23 cellular contexts compared by ENCODE assay signal in the genomic region with DNA sequence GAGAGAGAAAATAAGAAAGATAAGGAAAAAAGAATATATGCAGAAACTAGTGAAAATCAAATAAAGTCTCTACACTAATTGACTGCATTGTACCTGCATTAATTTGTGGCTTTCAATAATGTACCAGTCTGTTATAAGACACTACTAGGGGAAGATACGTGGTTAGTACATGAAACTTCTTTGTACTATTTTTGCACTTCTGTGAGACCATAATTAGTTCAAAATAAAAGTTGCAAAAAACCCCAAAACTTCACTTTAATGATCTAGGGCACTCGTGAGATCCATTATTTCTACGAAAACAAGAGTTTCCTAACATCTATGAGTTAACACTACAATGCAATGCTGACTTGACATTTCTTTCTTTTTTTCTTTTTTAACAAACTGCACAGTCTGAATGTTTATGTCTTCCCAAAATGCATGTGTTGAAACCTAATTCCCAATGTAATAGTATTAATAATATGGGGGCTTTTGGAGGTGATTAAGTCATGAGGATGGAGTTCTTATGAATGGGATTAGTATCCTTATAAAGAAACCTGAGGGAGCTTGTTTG.
A peak's percentile ranks its signal among the peaks of the same experiment; 100 is the strongest.
DNase-seq lines count a peak whose midpoint lies in the region; ATAC-seq, FAIRE-seq and TF ChIP-seq lines count a peak whose summit lies in the region.
"Had no signal": no experiment of that assay in that cellular context is flagged by ENCODE, and none has a peak within 500 bp of the region (broad histone marks: within the 10 kb centered on the region; RNA-seq: fewer than 3 reads in every experiment).

No MANE protein-coding gene starts in this region.

- TF ChIP-seq RAD21 in A549 (conservative IDR thresholded peaks at IDR 0.05 in 1 of 2, IDR thresholded peaks at IDR 0.05 in 1 of 2) (no peak), GM12878 (IDR thresholded peaks at IDR 0.05; ENCODE audit: insufficient read depth, low read depth, low read length) (no peak)

- TF ChIP-seq EP300 in A549 (IDR thresholded peaks at IDR 0.05) (no peak), GM12878 (IDR thresholded peaks at IDR 0.05; ENCODE audit: borderline replicate concordance in 1 of 2, control insufficient read depth in 1 of 2, low read depth in 2 of 2, low read length in 2 of 2) (peak in 1 of 2 experiments; percentile 66; a peak in 2 of 4 replicates)

- H3K9ac ChIP-seq in KMS-11, result no peak overlapping the region
- no peak overlapping the region for H3K9ac ChIP-seq in GM12878 (ENCODE audit: control insufficient read depth, insufficient read depth, low read length)
- H3K9ac ChIP-seq: BLaER1, GM23248 had no signal

- no peak overlapping the region for H3K27ac Mint-ChIP-seq in naive thymus-derived CD4-positive, alpha-beta T cell
- H3K27ac Mint-ChIP-seq in naive thymus-derived CD8-positive, alpha-beta T cell, result no peak overlapping the region
- H3K27ac Mint-ChIP-seq: B cell; CD4-positive, CD25-positive, alpha-beta regulatory T cell; CD8-positive, alpha-beta T cell; H9 had no signal

- no peaks in the 10 kb centered on the region for H3K4me1 Mint-ChIP-seq in naive thymus-derived CD4-positive, alpha-beta T cell
- H3K4me1 Mint-ChIP-seq in naive thymus-derived CD8-positive, alpha-beta T cell, result no peaks in the 10 kb centered on the region
- H3K4me1 Mint-ChIP-seq: B cell; CD4-positive, CD25-positive, alpha-beta regulatory T cell had no signal

- WGBS in A549 (ENCODE audit: missing lambda C conversion rate), result 4% methylated on average over 3 of the region's 3 CpGs
- WGBS in GM12878 (ENCODE audit: insufficient coverage, insufficient replicate concordance, low lambda C conversion rate, missing lambda C conversion rate), result 0% methylated on average over 3 of the region's 3 CpGs

- H3K4me2 ChIP-seq in A549 (no peak overlapping the region), KMS-11 (peak overlapping the region; percentile 1; the same call in 1 of the 2 replicates), GM12878 (ENCODE audit: control insufficient read depth, insufficient read depth) (peak overlapping the region; percentile 38; the same call in 1 of the 2 replicates)
- H3K4me2 ChIP-seq: BLaER1 had no signal

- CTCF ChIA-PET in A549 (lab: Yijun Ruan, JAX), result no interaction called here
- CTCF ChIA-PET in GM12878 (lab: Yijun Ruan, JAX), result interaction anchor here (1.2 to 14.5 kb wide), 6 partner anchors 9 to 142 kb away, joined by 4 to 228 read pairs (median 14); no protein-coding TSS in a partner anchor
- CTCF ChIA-PET in naive thymus-derived CD4-positive, alpha-beta T cell (lab: Charles Lee), result no interaction called here

- intact Hi-C loops in GM12878 (cut with micrococcal nuclease; ENCODE audit: unreplicated experiment), result loop anchor here (10.0 kb wide), 1 partner anchor 143 kb away; no protein-coding TSS in a partner anchor
- intact Hi-C loops in naive thymus-derived CD4-positive, alpha-beta T cell (cut with micrococcal nuclease), result no loop called here

- H3K36me3 ChIP-seq in KMS-11 (ENCODE audit: insufficient read depth) (no peaks in the 10 kb centered on the region), GM12878 (ENCODE audit: control insufficient read depth in 2 of 2, insufficient read depth in 2 of 2, low read length in 1 of 2) (no peaks in the 10 kb centered on the region)
- no peaks in the 10 kb centered on the region for H3K36me3 ChIP-seq in naive thymus-derived CD4-positive, alpha-beta T cell (ENCODE audit: control insufficient read depth in 2 of 3, insufficient read depth in 3 of 3, low read length in 3 of 3)
- H3K36me3 ChIP-seq: BLaER1 had no signal

- ATAC-seq in A549, result no peak
- peak; percentile 35 for ATAC-seq in GM12878
- no peak for ATAC-seq in naive thymus-derived CD4-positive, alpha-beta T cell
- ATAC-seq in SK-N-SH treated with all-trans-retinoic acid at 6 μM for 48 hours, result no peak
- ATAC-seq in naive thymus-derived CD8-positive, alpha-beta T cell, result no peak
- ATAC-seq: CD8-positive, alpha-beta T cell; HCT116 had no signal

- SMC1A ChIA-PET in GM12878 (lab: Charles Lee; ENCODE audit: uncharacterized antibody, unreplicated experiment), result interaction anchor here (1.0 to 20.1 kb wide), 8 partner anchors 11 to 141 kb away, joined by 3 to 559 read pairs (median 35); no protein-coding TSS in a partner anchor

- H3K79me2 ChIP-seq in KMS-11 (ENCODE audit: insufficient read depth, low read depth) (no peaks in the 10 kb centered on the region), GM12878 (ENCODE audit: control insufficient read depth, insufficient read depth, low read length) (no peaks in the 10 kb centered on the region; the same call in 1 of the 2 replicates)

- H3K9me3 ChIP-seq in A549 (peaks cover 4% of the 10 kb centered on the region; the same call in 1 of the 3 replicates), GM12878 (replicated peaks; ENCODE audit: control insufficient read depth, insufficient read depth, low read length) (no peaks in the 10 kb centered on the region; the same call in 2 of the 3 replicates)
- peaks cover 0 to 3% (median 0%) of the 10 kb centered on the region in 3 experiments for H3K9me3 ChIP-seq in naive thymus-derived CD4-positive, alpha-beta T cell (ENCODE audit: control insufficient read depth in 2 of 3, low read length in 3 of 3)
- H3K9me3 ChIP-seq: BLaER1, Caco-2 had no signal

- POLR2A ChIA-PET in A549 (lab: Yijun Ruan, JAX) (no interaction called here), GM12878 (lab: Charles Lee) (interaction anchor here (1.0 to 19.4 kb wide), 6 partner anchors 7 to 102 kb away, joined by 10 to 319 read pairs (median 42); no protein-coding TSS in a partner anchor)
- POLR2A ChIA-PET in naive thymus-derived CD4-positive, alpha-beta T cell (lab: Charles Lee), result no interaction called here
- POLR2A ChIA-PET in naive thymus-derived CD8-positive, alpha-beta T cell (lab: Charles Lee), result no interaction called here

- no peak overlapping the region for H3K4me3 Mint-ChIP-seq in naive thymus-derived CD4-positive, alpha-beta T cell
- H3K4me3 Mint-ChIP-seq in naive thymus-derived CD8-positive, alpha-beta T cell, result no peak overlapping the region
- H3K4me3 Mint-ChIP-seq: B cell; CD4-positive, CD25-positive, alpha-beta regulatory T cell; CD8-positive, alpha-beta T cell; H9 had no signal

- RAD21 ChIA-PET in GM12878 (lab: Charles Lee; ENCODE audit: unreplicated experiment), result interaction anchor here (0.7 to 21.3 kb wide), 7 partner anchors 7 to 143 kb away, joined by 3 to 556 read pairs (median 48); no protein-coding TSS in a partner anchor

- DNase-seq in A549 (ENCODE audit: low read depth in 1 of 2, low spot score in 1 of 2) (no peak), GM12891 (ENCODE audit: insufficient read length, low spot score) (no peak), GM12878 (ENCODE audit: low read depth, low spot score) (no peak), D721Med (ENCODE audit: insufficient read length, low spot score) (no peak)
- no peak for DNase-seq in naive thymus-derived CD4-positive, alpha-beta T cell
- DNase-seq in naive thymus-derived CD8-positive, alpha-beta T cell, result no peak
- DNase-seq: Caco-2; CD4-positive, CD25-positive, alpha-beta regulatory T cell; CD8-positive, alpha-beta T cell; DMS 273 treated with DMSO at 0.1 percent for 48 hours; DMS79; EL; GDM1; GM23248; H9 had no signal

- no peaks in the 10 kb centered on the region for H4K20me1 ChIP-seq in KMS-11 (ENCODE audit: insufficient read depth)
- H4K20me1 ChIP-seq in GM12878 (ENCODE audit: control insufficient read depth, insufficient read depth), result no peaks in the 10 kb centered on the region
- H4K20me1 ChIP-seq: BLaER1 had no signal

- H2AFZ ChIP-seq in KMS-11 (ENCODE audit: low read depth), result no peak overlapping the region
- H2AFZ ChIP-seq in GM12878 (ENCODE audit: control insufficient read depth, low read depth, low read length), result no peak overlapping the region
- H2AFZ ChIP-seq: GM23248 had no signal

- no peak overlapping the region for H3K4me3 ChIP-seq in A549
- H3K4me3 ChIP-seq in KMS-11 (IDR thresholded peaks at IDR 0.05; ENCODE audit: insufficient read depth, low read depth, low read length), result no peak overlapping the region
- H3K4me3 ChIP-seq in GM12878, result no peak overlapping the region
- H3K4me3 ChIP-seq in naive thymus-derived CD4-positive, alpha-beta T cell (ENCODE audit: low read length), result no peak overlapping the region
- H3K4me3 ChIP-seq: BLaER1, GM23248 had no signal

- H3K27me3 Mint-ChIP-seq in naive thymus-derived CD4-positive, alpha-beta T cell, result no peaks in the 10 kb centered on the region
- H3K27me3 Mint-ChIP-seq in naive thymus-derived CD8-positive, alpha-beta T cell, result no peaks in the 10 kb centered on the region
- H3K27me3 Mint-ChIP-seq: B cell; CD4-positive, CD25-positive, alpha-beta regulatory T cell had no signal

- TF ChIP-seq CTCF in A549 (IDR thresholded peaks at IDR 0.05), result no peak
- TF ChIP-seq CTCF in KMS-11 (conservative IDR thresholded peaks at IDR 0.05; ENCODE audit: low read depth, low read length), result no peak
- TF ChIP-seq CTCF in GM12878 (IDR thresholded peaks at IDR 0.05 in 2 of 3, conservative IDR thresholded peaks at IDR 0.05 in 1 of 3; ENCODE audit: control insufficient read depth in 2 of 3, extremely low read depth in 1 of 3, insufficient read depth in 1 of 3, low read depth in 3 of 3, low read length in 3 of 3), result no peak
- TF ChIP-seq CTCF in D721Med (IDR thresholded peaks at IDR 0.05; ENCODE audit: insufficient read depth, missing control alignments), result no peak

- no peak overlapping the region for H3K27ac ChIP-seq in A549
- H3K27ac ChIP-seq in KMS-11, result no peak overlapping the region
- H3K27ac ChIP-seq in GM12878 (ENCODE audit: control insufficient read depth, insufficient read depth), result peak overlapping the region; percentile 44
- no peak overlapping the region for H3K27ac ChIP-seq in naive thymus-derived CD4-positive, alpha-beta T cell (ENCODE audit: low read depth, low read length)
- H3K27ac ChIP-seq: BLaER1, C4-2B, GM23248 had no signal

- peaks cover 0 to 8% (median 0%) of the 10 kb centered on the region in 5 donors for H3K36me3 Mint-ChIP-seq in naive thymus-derived CD4-positive, alpha-beta T cell
- no peaks in the 10 kb centered on the region for H3K36me3 Mint-ChIP-seq in naive thymus-derived CD8-positive, alpha-beta T cell
- H3K36me3 Mint-ChIP-seq: CD4-positive, CD25-positive, alpha-beta regulatory T cell; CD8-positive, alpha-beta T cell had no signal

- H3K4me1 ChIP-seq in A549 (no peaks in the 10 kb centered on the region), KMS-11 (ENCODE audit: low read depth, poor library complexity, severe bottlenecking) (peaks cover 17% of the 10 kb centered on the region), GM12878 (ENCODE audit: control insufficient read depth, insufficient read depth, low read length) (peaks cover 5% of the 10 kb centered on the region)
- H3K4me1 ChIP-seq in naive thymus-derived CD4-positive, alpha-beta T cell (ENCODE audit: control insufficient read depth in 2 of 2, insufficient read depth in 2 of 2, low read length in 2 of 2), result no peaks in the 10 kb centered on the region
- H3K4me1 ChIP-seq: BLaER1, Caco-2 had no signal

- peaks cover 5 to 47% (median 12%) of the 10 kb centered on the region in 11 donors for H3K9me3 Mint-ChIP-seq in naive thymus-derived CD4-positive, alpha-beta T cell
- peaks cover 3 to 45% (median 10%) of the 10 kb centered on the region in 9 donors for H3K9me3 Mint-ChIP-seq in naive thymus-derived CD8-positive, alpha-beta T cell
- H3K9me3 Mint-ChIP-seq: CD8-positive, alpha-beta T cell had no signal

- FAIRE-seq in A549 (lab: Jason Lieb, UNC), result no peak
- FAIRE-seq in GM12891 (lab: Jason Lieb, UNC), result peak; percentile 48
- no peak for FAIRE-seq in GM12878 (lab: Jason Lieb, UNC)
- FAIRE-seq in D721Med (lab: Jason Lieb, UNC), result no peak
- FAIRE-seq: GM12892, GM19239 had no signal

- H3K27me3 ChIP-seq in KMS-11 (ENCODE audit: insufficient read depth, low read depth), result no peaks in the 10 kb centered on the region
- no peaks in the 10 kb centered on the region for H3K27me3 ChIP-seq in GM12878 (replicated peaks in 1 of 2; ENCODE audit: control insufficient read depth in 2 of 2, insufficient read depth in 2 of 2, low read length in 1 of 2)
- H3K27me3 ChIP-seq in naive thymus-derived CD4-positive, alpha-beta T cell (ENCODE audit: control insufficient read depth in 2 of 2, insufficient read depth in 2 of 2, low read length in 2 of 2), result no peaks in the 10 kb centered on the region
- H3K27me3 ChIP-seq: BLaER1 had no signal

- BruUV-seq in GM12878 (replicated peaks; lab: Mats Ljungman, UMichigan), result no TSS peak

- TF ChIP-seq POLR2A in A549 (IDR thresholded peaks at IDR 0.05; ENCODE audit: low read length) (no peak), GM12891 (IDR thresholded peaks at IDR 0.05; ENCODE audit: low read depth, low read length) (no peak), GM12878 (IDR thresholded peaks at IDR 0.05; ENCODE audit: low read depth, low read length) (no peak)

- in situ Hi-C loops in GM12878 (cut with MboI), result no loop called here
